ENCODE assay signal across 20 cellular contexts in the genomic region with DNA sequence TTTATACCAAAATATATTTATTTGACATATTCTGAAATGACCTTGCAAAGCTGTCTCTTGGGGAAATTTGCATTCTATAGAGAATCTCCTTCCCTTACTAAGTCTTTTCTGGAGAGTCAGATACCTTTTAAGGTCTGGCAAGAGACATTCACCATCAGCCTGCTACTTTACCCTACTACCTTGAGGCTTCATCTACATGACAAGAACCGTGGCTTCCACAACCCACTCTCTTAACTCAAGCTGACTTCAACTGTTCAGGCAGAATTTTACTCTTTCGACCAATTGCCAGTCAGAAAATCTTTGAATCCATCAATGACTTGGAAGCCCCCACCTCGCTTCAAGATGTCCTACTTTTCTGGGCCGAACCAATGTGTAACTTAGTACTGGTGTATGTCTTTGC.
DNase-seq lines count a peak whose midpoint lies in the region; ATAC-seq and TF ChIP-seq lines count a peak whose summit lies in the region.
"Had no signal": no experiment of that assay in that cellular context is flagged by ENCODE, and none has a peak within 500 bp of the region (broad histone marks: within the 10 kb centered on the region; RNA-seq: fewer than 3 reads in every experiment).

No MANE protein-coding gene starts in this region.

- H3K4ac ChIP-seq in neuronal stem cell (ENCODE audit: low read length), result no peak overlapping the region

- ATAC-seq in left ventricle myocardium superior (peak; percentile 18), heart right ventricle (no peak), WTC11 (peak; percentile 84)
- ATAC-seq: A549 had no signal

- DNase-seq in left ventricle myocardium superior, result no peak
- no peak for DNase-seq in heart right ventricle
- no peak for DNase-seq in WTC11 (ENCODE audit: low spot score)
- peak; percentile 38 for DNase-seq in iPS DF 19.7 (ENCODE audit: low read depth, low spot score)
- DNase-seq in neuronal stem cell (ENCODE audit: low spot score), result no peak
- DNase-seq in DMS53 treated with DMSO at 0.1 percent for 48 hours (lab: John Stamatoyannopoulos, UW; ENCODE audit: unreplicated experiment), result no peak
- DNase-seq: 8988T; ACHN; AML-193; BE2C; CD4-positive, alpha-beta T cell; CD8-positive, alpha-beta memory T cell; DMS 273 treated with DMSO at 0.1 percent for 48 hours; DND-41; GM23248; HFFc6 had no signal

- no peak overlapping the region for H2BK120ac ChIP-seq in neuronal stem cell (ENCODE audit: low read depth, low read length)

- H3K27ac ChIP-seq in heart right ventricle, result peak overlapping the region in 2 of 10 donors; percentile 5 to 27
- no peak overlapping the region for H3K27ac ChIP-seq in neuronal stem cell (replicated peaks; ENCODE audit: low read length)
- H3K27ac ChIP-seq: A549; BLaER1 treated with 17β-estradiol and CSF1 and Interleukin-3, amounts not matched to agents 10 nM and 100 nM; GM23248 had no signal

- H3K9me3 Mint-ChIP-seq in WTC11, result no peaks in the 10 kb centered on the region
- H3K9me3 Mint-ChIP-seq: CD4-positive, alpha-beta T cell; CD8-positive, alpha-beta memory T cell; HFFc6 had no signal

- no peak for TF ChIP-seq CTCF in heart right ventricle (IDR thresholded peaks at IDR 0.05)
- TF ChIP-seq CTCF in WTC11 (IDR thresholded peaks at IDR 0.05), result no peak

- H3K4me1 Mint-ChIP-seq in WTC11, result peaks cover 32% of the 10 kb centered on the region
- H3K4me1 Mint-ChIP-seq: CD14-positive monocyte; CD8-positive, alpha-beta memory T cell had no signal

- H2BK12ac ChIP-seq in neuronal stem cell (ENCODE audit: low read length), result no peak overlapping the region

- no peaks in the 10 kb centered on the region for H3K36me3 Mint-ChIP-seq in WTC11
- H3K36me3 Mint-ChIP-seq: CD14-positive monocyte; CD8-positive, alpha-beta memory T cell had no signal

- H3K36me3 ChIP-seq in heart right ventricle, result peaks cover 0 to 51% (median 11%) of the 10 kb centered on the region in 9 donors
- H3K36me3 ChIP-seq in neuronal stem cell (replicated peaks in 1 of 2; ENCODE audit: control insufficient read depth in 2 of 2, insufficient read depth in 2 of 2, low read length in 2 of 2), result no peaks in the 10 kb centered on the region
- H3K36me3 ChIP-seq: BE2C; BLaER1 treated with 17β-estradiol and CSF1 and Interleukin-3, amounts not matched to agents 10 nM and 100 nM; HAP-1 had no signal

- H3K23ac ChIP-seq in neuronal stem cell (ENCODE audit: low read depth, low read length, poor library complexity), result no peak overlapping the region

- no peak overlapping the region for H2AK5ac ChIP-seq in neuronal stem cell (ENCODE audit: low read depth, low read length)

- H4K91ac ChIP-seq in neuronal stem cell (ENCODE audit: low read depth, low read length, poor library complexity), result no peak overlapping the region

- CTCF ChIA-PET in WTC11 (lab: Charles Lee), result interaction anchor here (0.9 kb wide), 1 partner anchor 173 kb away, joined by 3 read pairs; no protein-coding TSS in a partner anchor

- H3K27me3 ChIP-seq in heart right ventricle, result no peaks in the 10 kb centered on the region
- no peaks in the 10 kb centered on the region for H3K27me3 ChIP-seq in neuronal stem cell (ENCODE audit: control insufficient read depth in 3 of 3, insufficient read depth in 3 of 3, low read depth in 1 of 3, low read length in 3 of 3)
- H3K27me3 ChIP-seq: BE2C had no signal

- H3K18ac ChIP-seq in neuronal stem cell (ENCODE audit: low read length), result no peak overlapping the region

- WGBS in heart right ventricle, 2 donors, result 87 to 93% methylated on average over 4 of the region's 4 CpGs
- no CpG with 5 or more reads among the region's 4 CpGs for WGBS in neuronal stem cell (ENCODE audit: extremely low coverage in 2 of 2, insufficient read length in 2 of 2, insufficient replicate concordance in 1 of 2), 2 donors

- 0 out of 2 replicates have a peak overlapping the region, but pooled peaks have one; percentile 26 for H3K27ac Mint-ChIP-seq in WTC11
- H3K27ac Mint-ChIP-seq: CD14-positive monocyte; CD4-positive, alpha-beta T cell; CD8-positive, alpha-beta memory T cell; HFFc6 had no signal

- no peaks in the 10 kb centered on the region for H3K27me3 Mint-ChIP-seq in WTC11 (ENCODE audit: low read depth)

- no peak overlapping the region for H2BK5ac ChIP-seq in neuronal stem cell (ENCODE audit: low read length)

- no peak overlapping the region for H3K4me3 Mint-ChIP-seq in WTC11
- H3K4me3 Mint-ChIP-seq: CD14-positive monocyte; CD4-positive, alpha-beta T cell; CD8-positive, alpha-beta memory T cell; HFFc6 had no signal

- no peak overlapping the region for H2BK15ac ChIP-seq in neuronal stem cell (ENCODE audit: low read length)

- no peak overlapping the region for H4K8ac ChIP-seq in neuronal stem cell (ENCODE audit: low read depth, low read length)

- H2AFZ ChIP-seq in neuronal stem cell (ENCODE audit: low read length), result no peak overlapping the region
- H2AFZ ChIP-seq: GM23248 had no signal

- H3K4me3 ChIP-seq in heart right ventricle (no peak overlapping the region), neuronal stem cell (ENCODE audit: low read length in 2 of 2) (no peak overlapping the region)
- H3K4me3 ChIP-seq: A549; BLaER1 treated with 17β-estradiol and CSF1 and Interleukin-3, amounts not matched to agents 10 nM and 100 nM; GM23248; HAP-1 had no signal

- intact Hi-C loops in left ventricle myocardium superior (cut with micrococcal nuclease) (no loop called here), heart right ventricle (cut with DNase I) (no loop called here)

- no peak overlapping the region for H3K9ac ChIP-seq in neuronal stem cell (ENCODE audit: low read depth, low read length, poor library complexity)
- H3K9ac ChIP-seq: BLaER1 treated with 17β-estradiol and CSF1 and Interleukin-3, amounts not matched to agents 10 nM and 100 nM; GM23248 had no signal

- no peaks in the 10 kb centered on the region for H3K79me1 ChIP-seq in neuronal stem cell (ENCODE audit: low read depth, low read length)

- no peak overlapping the region for H3K14ac ChIP-seq in neuronal stem cell (ENCODE audit: low read length)

- H3K9me3 ChIP-seq in heart right ventricle, result no peaks in the 10 kb centered on the region
- no peaks in the 10 kb centered on the region for H3K9me3 ChIP-seq in neuronal stem cell (replicated peaks in 1 of 2; ENCODE audit: control insufficient read depth in 2 of 2, insufficient read depth in 1 of 2, low read depth in 1 of 2, low read length in 2 of 2)
- H3K9me3 ChIP-seq: A549; BE2C; BLaER1 treated with 17β-estradiol and CSF1 and Interleukin-3, amounts not matched to agents 10 nM and 100 nM; HAP-1 had no signal

- POLR2A ChIA-PET in WTC11 (lab: Charles Lee), result no interaction called here

- no peak overlapping the region for H3K4me2 ChIP-seq in neuronal stem cell (ENCODE audit: insufficient read depth, low read length, poor library complexity, severe bottlenecking)
- H3K4me2 ChIP-seq: A549; BLaER1 treated with 17β-estradiol and CSF1 and Interleukin-3, amounts not matched to agents 10 nM and 100 nM had no signal

- H3K4me1 ChIP-seq in heart right ventricle, result peaks cover 0 to 22% (median 7%) of the 10 kb centered on the region in 9 donors
- peaks cover 5 to 6% of the 10 kb centered on the region in 2 donors for H3K4me1 ChIP-seq in neuronal stem cell (ENCODE audit: control insufficient read depth in 2 of 2, insufficient read depth in 1 of 2, low read depth in 1 of 2, low read length in 2 of 2)
- H3K4me1 ChIP-seq: A549, BE2C had no signal

TF ChIP-seq in WTC11, 78 proteins besides CTCF, POLR2A, EP300 and RAD21 (continues in another document):
- TF ChIP-seq JAZF1 (CRISPR knock-in tag; IDR thresholded peaks at IDR 0.05), result no peak
- TF ChIP-seq EMX1 (CRISPR knock-in tag; IDR thresholded peaks at IDR 0.05), result no peak
- no peak for TF ChIP-seq ESRRA (CRISPR knock-in tag; IDR thresholded peaks at IDR 0.05; ENCODE audit: borderline replicate concordance)
- no peak for TF ChIP-seq CREB1 (CRISPR knock-in tag; IDR thresholded peaks at IDR 0.05)
- no peak for TF ChIP-seq ZNF263 (CRISPR knock-in tag; IDR thresholded peaks at IDR 0.05; ENCODE audit: low read depth)
- TF ChIP-seq FOXJ3 (CRISPR knock-in tag; IDR thresholded peaks at IDR 0.05; ENCODE audit: borderline replicate concordance), result no peak
- TF ChIP-seq GABPB1 (CRISPR knock-in tag; IDR thresholded peaks at IDR 0.05), result no peak
- TF ChIP-seq NR3C1 (CRISPR knock-in tag; conservative IDR thresholded peaks at IDR 0.05; ENCODE audit: low read depth), result no peak
- TF ChIP-seq, protein P1, sequence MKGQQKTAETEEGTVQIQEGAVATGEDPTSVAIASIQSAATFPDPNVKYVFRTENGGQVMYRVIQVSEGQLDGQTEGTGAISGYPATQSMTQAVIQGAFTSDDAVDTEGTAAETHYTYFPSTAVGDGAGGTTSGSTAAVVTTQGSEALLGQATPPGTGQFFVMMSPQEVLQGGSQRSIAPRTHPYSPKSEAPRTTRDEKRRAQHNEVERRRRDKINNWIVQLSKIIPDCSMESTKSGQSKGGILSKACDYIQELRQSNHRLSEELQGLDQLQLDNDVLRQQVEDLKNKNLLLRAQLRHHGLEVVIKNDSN (CRISPR knock-in tag; IDR thresholded peaks at IDR 0.05), result no peak
- no peak for TF ChIP-seq RORB (CRISPR knock-in tag; IDR thresholded peaks at IDR 0.05)
- no peak for TF ChIP-seq ZNF121 (CRISPR knock-in tag; IDR thresholded peaks at IDR 0.05)
- TF ChIP-seq, protein P2, sequence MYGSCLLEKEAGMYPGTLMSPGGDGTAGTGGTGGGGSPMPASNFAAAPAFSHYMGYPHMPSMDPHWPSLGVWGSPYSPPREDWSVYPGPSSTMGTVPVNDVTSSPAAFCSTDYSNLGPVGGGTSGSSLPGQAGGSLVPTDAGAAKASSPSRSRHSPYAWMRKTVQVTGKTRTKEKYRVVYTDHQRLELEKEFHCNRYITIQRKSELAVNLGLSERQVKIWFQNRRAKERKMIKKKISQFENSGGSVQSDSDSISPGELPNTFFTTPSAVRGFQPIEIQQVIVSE (CRISPR knock-in tag; IDR thresholded peaks at IDR 0.05; ENCODE audit: borderline replicate concordance), result no peak
- no peak for TF ChIP-seq ETV6 (CRISPR knock-in tag; IDR thresholded peaks at IDR 0.05)
- TF ChIP-seq NFYB (CRISPR knock-in tag; conservative IDR thresholded peaks at IDR 0.05; ENCODE audit: low read depth), result no peak
- no peak for TF ChIP-seq OVOL2 (CRISPR knock-in tag; IDR thresholded peaks at IDR 0.05; ENCODE audit: borderline replicate concordance)
- TF ChIP-seq, protein P3, sequence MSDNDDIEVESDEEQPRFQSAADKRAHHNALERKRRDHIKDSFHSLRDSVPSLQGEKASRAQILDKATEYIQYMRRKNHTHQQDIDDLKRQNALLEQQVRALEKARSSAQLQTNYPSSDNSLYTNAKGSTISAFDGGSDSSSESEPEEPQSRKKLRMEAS (CRISPR knock-in tag; IDR thresholded peaks at IDR 0.05), result no peak

Comparison
In these comparisons a context has a peak if more than half of its experiments do, and no peak if none do; other contexts are left out.
1. ATAC-seq: peak in left ventricle myocardium superior (single experiment) and WTC11 (single experiment); none in heart right ventricle (0 of 8).